Comparison of ENCODE assay signal across 35 cellular contexts in the genomic region with DNA sequence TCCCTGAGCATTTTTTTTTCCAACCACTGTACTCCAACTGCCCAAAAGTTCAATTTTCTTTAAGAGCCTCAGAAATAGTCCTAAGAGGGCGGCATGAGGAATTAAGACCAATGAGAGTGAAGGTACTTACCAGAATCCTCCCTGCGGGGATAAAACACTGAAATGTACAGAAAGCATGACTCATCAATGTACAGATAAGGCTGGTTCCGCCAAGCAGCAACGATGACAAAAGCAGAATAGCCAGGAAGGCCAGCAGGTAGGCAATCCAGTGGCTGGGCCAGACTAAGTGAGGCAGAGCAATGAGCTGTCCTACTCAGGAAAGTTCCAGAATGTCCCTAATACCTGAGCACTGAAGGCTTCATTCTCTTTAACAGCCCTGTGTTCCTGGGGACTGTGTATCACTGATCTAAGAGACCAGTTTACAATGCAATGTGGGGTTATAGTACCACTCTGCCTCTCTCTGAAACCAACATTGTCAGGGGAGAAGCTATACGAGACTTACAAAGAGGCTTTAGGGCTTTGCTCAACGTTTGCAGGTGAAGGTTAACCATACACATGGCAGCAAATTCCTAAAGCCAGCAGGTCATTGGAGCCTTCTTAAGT. TPM values are rescaled to one million over a fixed set of nuclear protein-coding genes. Genes with fewer than 3 reads are reported as not detected.
DNase-seq lines count a peak whose midpoint lies in the region; ATAC-seq and TF ChIP-seq lines count a peak whose summit lies in the region.
"Had no signal": no experiment of that assay in that cellular context is flagged by ENCODE, and none has a peak within 500 bp of the region (broad histone marks: within the 10 kb centered on the region; RNA-seq: fewer than 3 reads in every experiment).

No MANE protein-coding gene starts in this region.

- CTCF ChIA-PET in RWPE1 (lab: Yijun Ruan, JAX): no interaction called here
- CTCF ChIA-PET in activated CD4-positive, alpha-beta T cell treated with anti-CD3 and anti-CD28 coated beads for 36 hours (lab: Charles Lee): interaction anchor here (0.7 kb wide), 1 partner anchor 98 kb away, joined by 3 read pairs; no protein-coding TSS in a partner anchor

- H3K4me3 Mint-ChIP-seq in activated CD4-positive, alpha-beta T cell treated with anti-CD3 and anti-CD28 coated beads for 36 hours: no peak overlapping the region
- H3K4me3 Mint-ChIP-seq: activated naive CD8-positive, alpha-beta T cell; memory B cell; stimulated activated effector memory CD8-positive, alpha-beta T cell treated with anti-CD3 and anti-CD28 coated beads, Interleukin-12 subunit alpha, Interleukin-12 subunit beta, amount 100 ng/mL, for 72 hours; type B pancreatic cell had no signal

- no peaks in the 10 kb centered on the region for H3K27me3 ChIP-seq in hepatocyte
- H3K27me3 ChIP-seq: ascending aorta, foreskin keratinocyte, right atrium auricular region had no signal

- H3K27me3 Mint-ChIP-seq in activated CD4-positive, alpha-beta T cell treated with anti-CD3 and anti-CD28 coated beads for 36 hours: peaks cover 8% of the 10 kb centered on the region

- H3K4me1 ChIP-seq in hepatocyte (ENCODE audit: insufficient read depth): no peaks in the 10 kb centered on the region
- H3K4me1 ChIP-seq: ascending aorta, esophagus muscularis mucosa, foreskin keratinocyte, heart left ventricle, parathyroid adenoma, right atrium auricular region, SJSA1 had no signal

- no peak overlapping the region for H3K27ac ChIP-seq in RWPE1
- no peak overlapping the region for H3K27ac ChIP-seq in hepatocyte
- H3K27ac ChIP-seq: ascending aorta, esophagus muscularis mucosa, foreskin keratinocyte, heart left ventricle, HL-60, parathyroid adenoma, right atrium auricular region, SJSA1 had no signal

- POLR2A ChIA-PET in RWPE1 (lab: Yijun Ruan, JAX; ENCODE audit: low non-redundant PET): no interaction called here
- POLR2A ChIA-PET in activated CD4-positive, alpha-beta T cell treated with anti-CD3 and anti-CD28 coated beads for 36 hours (lab: Charles Lee): no interaction called here

- H4K20me1 ChIP-seq in hepatocyte (ENCODE audit: insufficient read depth, poor library complexity, severe bottlenecking): no peaks in the 10 kb centered on the region

- H3K36me3 Mint-ChIP-seq in activated CD4-positive, alpha-beta T cell treated with anti-CD3 and anti-CD28 coated beads for 36 hours (ENCODE audit: low read depth): no peaks in the 10 kb centered on the region
- H3K36me3 Mint-ChIP-seq: activated naive CD8-positive, alpha-beta T cell; memory B cell; stimulated activated effector memory CD8-positive, alpha-beta T cell treated with anti-CD3 and anti-CD28 coated beads, Interleukin-12 subunit alpha, Interleukin-12 subunit beta, amount 100 ng/mL, for 72 hours; type B pancreatic cell had no signal

- H3K27ac Mint-ChIP-seq in activated CD4-positive, alpha-beta T cell treated with anti-CD3 and anti-CD28 coated beads for 36 hours: no peak overlapping the region
- H3K27ac Mint-ChIP-seq: activated naive CD8-positive, alpha-beta T cell; memory B cell; stimulated activated effector memory CD8-positive, alpha-beta T cell treated with anti-CD3 and anti-CD28 coated beads, Interleukin-12 subunit alpha, Interleukin-12 subunit beta, amount 100 ng/mL, for 72 hours; type B pancreatic cell had no signal

- no peaks in the 10 kb centered on the region for H3K9me2 ChIP-seq in hepatocyte (replicated peaks; ENCODE audit: insufficient read depth)

- ATAC-seq in activated CD4-positive, alpha-beta T cell treated with anti-CD3 and anti-CD28 coated beads for 36 hours: no peak
- ATAC-seq: foreskin keratinocyte; heart left ventricle; left cardiac atrium; stimulated activated effector memory CD8-positive, alpha-beta T cell treated with anti-CD3 and anti-CD28 coated beads, Interleukin-12 subunit alpha, Interleukin-12 subunit beta, amount 100 ng/mL, for 72 hours had no signal

- DNase-seq in NCI-H446 treated with DMSO at 0.1 percent for 48 hours (lab: John Stamatoyannopoulos, UW): peak; percentile 1
- no peak for DNase-seq in NCI-H446 (lab: John Stamatoyannopoulos, UW)
- peak; percentile 16 for DNase-seq in ELF-1 (ENCODE audit: low read depth, low spot score)
- peak; percentile 36 for DNase-seq in RWPE1 (ENCODE audit: low spot score)
- peak; percentile 51 for DNase-seq in hepatocyte (ENCODE audit: low spot score)
- DNase-seq in CD1c-positive myeloid dendritic cell (ENCODE audit: extremely low spot score): no peak
- DNase-seq in activated CD4-positive, alpha-beta T cell treated with anti-CD3 and anti-CD28 coated beads for 36 hours: no peak
- no peak for DNase-seq in medulla oblongata (ENCODE audit: extremely low spot score)
- DNase-seq: ACHN; activated CD8-positive, alpha-beta memory T cell treated with anti-CD3 and anti-CD28 coated beads for 24 hours; activated effector memory CD4-positive, alpha-beta T cell treated with Interleukin-2 at 50 U/mL for 16 hours; caudate nucleus; EL; foreskin keratinocyte; heart left ventricle; left cardiac atrium; NCI-H1092 treated with DMSO at 0.1 percent for 48 hours; NCI-H2029 treated with DMSO at 0.1 percent for 48 hours; NCI-H226; NCI-H82; stimulated activated CD4-positive, alpha-beta T cell treated with anti-CD3 and anti-CD28 coated beads, Interleukin-4, amount 100 ng/mL, for 24 hours had no signal

- H3K4me3 ChIP-seq in hepatocyte: no peak overlapping the region
- H3K4me3 ChIP-seq: ascending aorta, esophagus muscularis mucosa, heart left ventricle, right atrium auricular region, SJSA1 had no signal

- H3K36me3 ChIP-seq in hepatocyte (replicated peaks; ENCODE audit: insufficient read depth, low read depth): no peaks in the 10 kb centered on the region
- H3K36me3 ChIP-seq: ascending aorta, esophagus muscularis mucosa, heart left ventricle, right atrium auricular region, SJSA1 had no signal

- no peaks in the 10 kb centered on the region for H3K9me3 ChIP-seq in hepatocyte (ENCODE audit: low read depth)
- H3K9me3 ChIP-seq: ascending aorta, Caco-2, esophagus muscularis mucosa, heart left ventricle, right atrium auricular region, SJSA1 had no signal

- H3K9me3 Mint-ChIP-seq in activated CD4-positive, alpha-beta T cell treated with anti-CD3 and anti-CD28 coated beads for 36 hours (ENCODE audit: low read depth): no peaks in the 10 kb centered on the region
- H3K9me3 Mint-ChIP-seq: stimulated activated effector memory CD8-positive, alpha-beta T cell treated with anti-CD3 and anti-CD28 coated beads, Interleukin-12 subunit alpha, Interleukin-12 subunit beta, amount 100 ng/mL, for 72 hours; type B pancreatic cell had no signal

- H3K4me1 Mint-ChIP-seq in activated CD4-positive, alpha-beta T cell treated with anti-CD3 and anti-CD28 coated beads for 36 hours: no peaks in the 10 kb centered on the region
- H3K4me1 Mint-ChIP-seq: memory B cell; stimulated activated effector memory CD8-positive, alpha-beta T cell treated with anti-CD3 and anti-CD28 coated beads, Interleukin-12 subunit alpha, Interleukin-12 subunit beta, amount 100 ng/mL, for 72 hours had no signal

- WGBS in hepatocyte (ENCODE audit: low lambda C conversion rate, missing lambda C conversion rate): 32% methylated on average over 6 of the region's 6 CpGs

- TF ChIP-seq CTCF in RWPE1 (conservative IDR thresholded peaks at IDR 0.05; ENCODE audit: low read depth): no peak
- TF ChIP-seq CTCF in hepatocyte (IDR thresholded peaks at IDR 0.05; ENCODE audit: poor library complexity): no peak

- no peak overlapping the region for H2AFZ ChIP-seq in hepatocyte
- H2AFZ ChIP-seq: parathyroid adenoma had no signal

- no peak overlapping the region for H3K4me2 ChIP-seq in hepatocyte

- no peaks in the 10 kb centered on the region for H3K79me2 ChIP-seq in hepatocyte
- H3K79me2 ChIP-seq: parathyroid adenoma had no signal

- intact Hi-C loops in activated CD4-positive, alpha-beta T cell treated with anti-CD3 and anti-CD28 coated beads for 36 hours (cut with DNase I, micrococcal nuclease): no loop called here

RNA-seq across cellular contexts. Expression of gene GPR139, which starts 11.0 kb away (rescaled TPM):
- not detected in 2 replicates for total RNA-seq in hepatocyte
- polyA plus RNA-seq in hepatocyte: not detected in 2 replicates
- not detected for total RNA-seq in activated CD4-positive, alpha-beta T cell treated with anti-CD3 and anti-CD28 coated beads for 36 hours
- total RNA-seq: ascending aorta; Caco-2; esophagus muscularis mucosa; foreskin keratinocyte; heart left ventricle; left cardiac atrium; right atrium auricular region; SJSA1; subcutaneous adipose tissue; T-helper 1 cell treated with Interleukin-12 subunit alpha and Interleukin-12 subunit beta and Interleukin-4 antibody, amounts not matched to agents 30 ng/mL and 1 ng/mL, for 36 hours had no signal
- polyA plus RNA-seq: BJ, foreskin keratinocyte, heart left ventricle had no signal

Comparison
In these comparisons a context has a peak if more than half of its experiments do, and no peak if none do; other contexts are left out.
1. DNase-seq: peak in NCI-H446 treated with DMSO at 0.1 percent for 48 hours (single experiment), ELF-1 (single experiment), RWPE1 (single experiment) and hepatocyte (single experiment); none in NCI-H446 (0 of 2), CD1c-positive myeloid dendritic cell (single experiment), activated CD4-positive, alpha-beta T cell treated with anti-CD3 and anti-CD28 coated beads for 36 hours (single experiment) and medulla oblongata (single experiment).